In genomic region chr3:64022451-64023186, GRCh38 we compare ENCODE assay signal across 7 cellular contexts. TPM values are rescaled to one million over a fixed set of nuclear protein-coding genes. Genes with fewer than 3 reads are reported as not detected.
A peak's percentile ranks its signal among the peaks of the same experiment; 100 is the strongest.
DNase-seq lines count a peak whose midpoint lies in the region; ATAC-seq, FAIRE-seq and TF ChIP-seq lines count a peak whose summit lies in the region.

No MANE protein-coding gene starts in this region.

- DNase-seq in amniotic epithelial cell (ENCODE audit: low read depth): peak; percentile 16
- DNase-seq in immature natural killer cell: no peak
- peak; percentile 27 for DNase-seq in stimulated activated CD4-positive, alpha-beta T cell treated with anti-CD3 and anti-CD28 coated beads, Interleukin-4, amount 100 ng/mL, for 24 hours
- no peak for DNase-seq in GM19239 (ENCODE audit: insufficient read length, low spot score)
- no peak for DNase-seq in NCI-H345 (lab: John Stamatoyannopoulos, UW)

- H3K27ac Mint-ChIP-seq in immature natural killer cell: peak overlapping the region; percentile 36 to 93 (median 76)

- H3K4me2 ChIP-seq in Loucy (ENCODE audit: low read depth, low read length, poor library complexity, severe bottlenecking): peak overlapping the region; percentile 99

- H3F3A ChIP-seq in Loucy (ENCODE audit: low read depth): no peaks in the 10 kb centered on the region

- peaks cover 6 to 13% (median 11%) of the 10 kb centered on the region in 3 donors for H3K36me3 Mint-ChIP-seq in immature natural killer cell

- H4K20me1 ChIP-seq in Loucy (ENCODE audit: insufficient read depth, low read length, poor library complexity, severe bottlenecking): peaks cover 29% of the 10 kb centered on the region

- TF ChIP-seq CTCF in Loucy (conservative IDR thresholded peaks at IDR 0.05; ENCODE audit: low read length): no peak

- H3K27me3 ChIP-seq in Loucy (ENCODE audit: insufficient read depth, low read length, poor library complexity, severe bottlenecking): no peaks in the 10 kb centered on the region

- H3K27me3 Mint-ChIP-seq in immature natural killer cell (ENCODE audit: low read depth in 3 of 3): peaks cover 3 to 11% (median 10%) of the 10 kb centered on the region in 3 donors

- no peaks in the 10 kb centered on the region for H3K9me3 Mint-ChIP-seq in immature natural killer cell

- H3K9ac ChIP-seq in Loucy (ENCODE audit: low read depth, low read length, poor library complexity, severe bottlenecking): peak overlapping the region; percentile 82

- H3K9me3 ChIP-seq in Loucy (ENCODE audit: insufficient read depth, low read depth, low read length): no peaks in the 10 kb centered on the region

- H3K4me3 ChIP-seq in Loucy (ENCODE audit: low read length, poor library complexity, severe bottlenecking): peak overlapping the region; percentile 91

- H3K36me3 ChIP-seq in Loucy (ENCODE audit: insufficient read depth, low read length): peaks cover 19% of the 10 kb centered on the region; the same call in 1 of the 2 replicates

- peak overlapping the region; percentile 70; the same call in 1 of the 2 replicates for H2AFZ ChIP-seq in Loucy (ENCODE audit: low read length)

- H3K4me1 Mint-ChIP-seq in immature natural killer cell: peaks cover 29 to 54% of the 10 kb centered on the region in 2 donors

- H3K4me3 Mint-ChIP-seq in immature natural killer cell: peak overlapping the region; percentile 88 to 89 (median 88)

- H3K79me2 ChIP-seq in Loucy (ENCODE audit: insufficient read depth, low read length): peaks cover 29% of the 10 kb centered on the region

- no peaks in the 10 kb centered on the region for H3K9me2 ChIP-seq in Loucy (replicated peaks; ENCODE audit: low read depth, low read length)

- H3K4me1 ChIP-seq in Loucy (ENCODE audit: insufficient read depth, low read length, poor library complexity, severe bottlenecking): peaks cover 23% of the 10 kb centered on the region

- no peak for FAIRE-seq in GM19239 (lab: Jason Lieb, UNC)

- peak; percentile 18 for ATAC-seq in GM19035 (IDR thresholded peaks at IDR 0.05; ENCODE audit: unreplicated experiment)

RNA-seq across cellular contexts. Expression of gene PSMD6, which starts 0.7 kb away (rescaled TPM):
- 100 to 1,000 TPM in 2 of 3 donors, 10 to 100 TPM in 1; 92.3 to 161 (median 124) TPM for polyA plus RNA-seq in immature natural killer cell

Comparison
In these comparisons a context has a peak if more than half of its experiments do, and no peak if none do; other contexts are left out.
1. DNase-seq: peak in amniotic epithelial cell (single experiment) and stimulated activated CD4-positive, alpha-beta T cell treated with anti-CD3 and anti-CD28 coated beads, Interleukin-4, amount 100 ng/mL, for 24 hours (single experiment); none in immature natural killer cell (0 of 3), GM19239 (single experiment) and NCI-H345 (single experiment).